Comparison of ENCODE assay signal across 9 cellular contexts in the genomic region with DNA sequence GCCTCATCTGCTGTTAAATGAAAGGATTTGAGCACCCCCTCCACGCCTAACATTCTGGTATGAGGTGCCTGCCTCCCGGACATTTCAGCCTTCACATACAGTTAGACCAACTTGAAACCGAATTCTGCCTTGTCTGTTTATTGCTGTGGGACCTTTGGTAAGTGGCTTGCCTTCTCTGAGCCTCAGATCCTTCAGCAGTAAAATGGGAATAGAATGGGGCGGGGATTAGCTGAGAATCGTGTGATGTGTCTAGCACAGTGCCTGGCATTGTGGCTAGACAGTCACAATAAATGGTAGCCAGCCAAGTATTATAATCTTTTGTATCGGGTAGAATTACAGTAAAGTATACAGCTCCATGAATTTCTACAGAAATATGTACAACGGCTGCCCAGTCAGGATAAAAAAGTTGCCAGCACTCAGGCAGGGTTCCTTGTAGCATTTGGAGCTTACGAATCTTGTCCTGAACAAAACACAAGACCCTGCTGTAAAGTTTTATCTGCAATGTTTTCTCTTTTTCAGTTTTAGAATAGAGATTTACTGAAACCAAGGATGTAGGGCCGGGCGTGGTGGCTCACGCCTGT. TPM values are rescaled to one million over a fixed set of nuclear protein-coding genes. Genes with fewer than 3 reads are reported as not detected.
A peak's percentile ranks its signal among the peaks of the same experiment; 100 is the strongest.
DNase-seq lines count a peak whose midpoint lies in the region; ATAC-seq, FAIRE-seq and TF ChIP-seq lines count a peak whose summit lies in the region.
"Had no signal": no experiment of that assay in that cellular context is flagged by ENCODE, and none has a peak within 500 bp of the region (broad histone marks: within the 10 kb centered on the region; RNA-seq: fewer than 3 reads in every experiment).

No MANE protein-coding gene starts in this region.

- CTCF ChIA-PET in HepG2 (lab: Yijun Ruan, JAX; ENCODE audit: low intra/inter-chr PET ratio, low total read pairs), result interaction anchor here (1.0 to 7.5 kb wide), 11 partner anchors 16 to 391 kb away, joined by 3 to 172 read pairs (median 9); a partner anchor contains a TSS
- CTCF ChIA-PET in activated CD8-positive, alpha-beta T cell treated with anti-CD3 and anti-CD28 coated beads for 36 hours (lab: Charles Lee), result interaction anchor here (1.7 to 5.4 kb wide), 2 partner anchors 16 to 101 kb away, joined by 7 to 26 read pairs; no protein-coding TSS in a partner anchor

- no peak overlapping the region for H3K4me3 Mint-ChIP-seq in activated CD8-positive, alpha-beta T cell treated with anti-CD3 and anti-CD28 coated beads for 36 hours
- H3K4me3 Mint-ChIP-seq: activated naive CD4-positive, alpha-beta T cell treated with anti-CD3 and anti-CD28 coated beads, Interleukin-2, amount 10 ng/mL, durations not matched to agents 7 days and 5 days had no signal

- H3K27me3 ChIP-seq in Loucy (ENCODE audit: insufficient read depth, low read length, poor library complexity, severe bottlenecking) (no peaks in the 10 kb centered on the region), HepG2 (ENCODE audit: control insufficient read depth in 1 of 2, insufficient read depth in 2 of 2, low read length in 2 of 2) (peaks cover 0 to 13% of the 10 kb centered on the region in 2 experiments; a peak in 2 of 5 replicates)

- ATAC-seq in HepG2, result no peak
- no peak for ATAC-seq in activated CD8-positive, alpha-beta T cell treated with anti-CD3 and anti-CD28 coated beads for 36 hours

- TF ChIP-seq CTCF in Loucy (conservative IDR thresholded peaks at IDR 0.05; ENCODE audit: low read length) (no peak), HepG2 (CRISPR knock-in tag; IDR thresholded peaks at IDR 0.05) (no peak)
- TF ChIP-seq CTCF in activated CD8-positive, alpha-beta T cell treated with anti-CD3 and anti-CD28 coated beads for 36 hours (IDR thresholded peaks at IDR 0.05), result no peak

- H3K4me1 Mint-ChIP-seq in activated CD8-positive, alpha-beta T cell treated with anti-CD3 and anti-CD28 coated beads for 36 hours (ENCODE audit: low read depth), result peaks cover 2% of the 10 kb centered on the region

- peak overlapping the region; percentile 78; the same call in 1 of the 2 replicates for H2AFZ ChIP-seq in Loucy (ENCODE audit: low read length)
- peak overlapping the region; percentile 47 for H2AFZ ChIP-seq in HepG2 (ENCODE audit: low read length)

- intact Hi-C loops in HepG2 (cut with micrococcal nuclease; ENCODE audit: unreplicated experiment), result no loop called here
- intact Hi-C loops in activated CD8-positive, alpha-beta T cell treated with anti-CD3 and anti-CD28 coated beads for 36 hours (cut with micrococcal nuclease), result no loop called here

- BruUV-seq in HepG2 (replicated peaks; lab: Mats Ljungman, UMichigan), result TSS peak; percentile 74

- H3K27me3 Mint-ChIP-seq in activated CD8-positive, alpha-beta T cell treated with anti-CD3 and anti-CD28 coated beads for 36 hours, result peaks cover 23% of the 10 kb centered on the region

- TF ChIP-seq RAD21 in HepG2 (CRISPR knock-in tag; IDR thresholded peaks at IDR 0.05), result no peak

- H3F3A ChIP-seq in Loucy (ENCODE audit: low read depth), result no peaks in the 10 kb centered on the region

- H3K9me3 Mint-ChIP-seq in activated CD8-positive, alpha-beta T cell treated with anti-CD3 and anti-CD28 coated beads for 36 hours, result no peaks in the 10 kb centered on the region
- H3K9me3 Mint-ChIP-seq: activated naive CD4-positive, alpha-beta T cell treated with anti-CD3 and anti-CD28 coated beads, Interleukin-2, amount 10 ng/mL, durations not matched to agents 7 days and 5 days had no signal

- H4K20me1 ChIP-seq in Loucy (ENCODE audit: insufficient read depth, low read length, poor library complexity, severe bottlenecking) (no peaks in the 10 kb centered on the region), HepG2 (ENCODE audit: insufficient read depth, low read length) (no peaks in the 10 kb centered on the region; the same call in 1 of the 2 replicates)

- H3K4me1 ChIP-seq in Loucy (ENCODE audit: insufficient read depth, low read length, poor library complexity, severe bottlenecking), result no peaks in the 10 kb centered on the region
- H3K4me1 ChIP-seq in HepG2 (ENCODE audit: insufficient read depth, low read length), result peaks cover 46% of the 10 kb centered on the region

- POLR2A ChIA-PET in HepG2 (lab: Yijun Ruan, JAX), result interaction anchor here (0.9 to 3.8 kb wide), 5 partner anchors 14 to 194 kb away, joined by 3 to 16 read pairs (median 11); a partner anchor contains a TSS
- POLR2A ChIA-PET in activated CD8-positive, alpha-beta T cell treated with anti-CD3 and anti-CD28 coated beads for 36 hours (lab: Charles Lee), result no interaction called here

- FAIRE-seq in HepG2 (lab: Jason Lieb, UNC), result no peak

- 57% methylated on average over 11 of the region's 11 CpGs for WGBS in HepG2 (ENCODE audit: low lambda C conversion rate)

- H3K27ac Mint-ChIP-seq in activated CD8-positive, alpha-beta T cell treated with anti-CD3 and anti-CD28 coated beads for 36 hours, result no peak overlapping the region
- H3K27ac Mint-ChIP-seq: activated naive CD4-positive, alpha-beta T cell treated with anti-CD3 and anti-CD28 coated beads, Interleukin-2, amount 10 ng/mL, durations not matched to agents 7 days and 5 days had no signal

- H3K36me3 Mint-ChIP-seq in activated CD8-positive, alpha-beta T cell treated with anti-CD3 and anti-CD28 coated beads for 36 hours (ENCODE audit: low read depth), result no peaks in the 10 kb centered on the region
- H3K36me3 Mint-ChIP-seq: activated naive CD4-positive, alpha-beta T cell treated with anti-CD3 and anti-CD28 coated beads, Interleukin-2, amount 10 ng/mL, durations not matched to agents 7 days and 5 days had no signal

- H3K36me3 ChIP-seq in Loucy (ENCODE audit: insufficient read depth, low read length) (no peaks in the 10 kb centered on the region), HepG2 (replicated peaks in 1 of 2; ENCODE audit: control insufficient read depth in 1 of 2, insufficient read depth in 2 of 2, low read length in 2 of 2) (no peaks in the 10 kb centered on the region)
- H3K36me3 ChIP-seq: neutrophil had no signal

- H3K4me3 ChIP-seq in Loucy (ENCODE audit: low read length, poor library complexity, severe bottlenecking) (peak overlapping the region; percentile 67), HepG2 (replicated peaks in 1 of 3; ENCODE audit: insufficient read depth in 1 of 3, low read depth in 2 of 3, low read length in 3 of 3) (peak overlapping the region; percentile 60 to 85 (median 79))

- H3K9me3 ChIP-seq in Loucy (ENCODE audit: insufficient read depth, low read depth, low read length) (no peaks in the 10 kb centered on the region), HepG2 (ENCODE audit: low read length) (no peaks in the 10 kb centered on the region)
- H3K9me3 ChIP-seq: neutrophil had no signal

- in situ Hi-C loops in HepG2 (cut with HindIII; ENCODE audit: extremely low pct_ligation_motif_present, low pct_unique_long_range_greater_than_20kb), result loop anchor here (5.0 to 10.0 kb wide), 3 partner anchors 33 to 390 kb away; no protein-coding TSS in a partner anchor

- H3K79me2 ChIP-seq in Loucy (ENCODE audit: insufficient read depth, low read length) (no peaks in the 10 kb centered on the region), HepG2 (ENCODE audit: insufficient read depth, low read length) (no peaks in the 10 kb centered on the region)

- no peak for TF ChIP-seq POLR2A in HepG2 (IDR thresholded peaks at IDR 0.05; ENCODE audit: insufficient read depth in 1 of 2, low read depth in 2 of 2, low read length in 2 of 2)

- peak overlapping the region; percentile 90 for H3K27ac ChIP-seq in caudate nucleus (ENCODE audit: low read depth, low read length)
- H3K27ac ChIP-seq in HepG2 (ENCODE audit: extremely low read length, insufficient read depth, low read length), result no peak overlapping the region
- H3K27ac ChIP-seq: neutrophil had no signal

- DNase-seq in caudate nucleus (lab: John Stamatoyannopoulos, UW) (peak in 13 of 61 donors; percentile 5 to 65 (median 22)), HepG2 (ENCODE audit: low spot score) (no peak), superior temporal gyrus (ENCODE audit: extremely low spot score) (peak; percentile 59), DMS53 treated with DMSO at 0.1 percent for 48 hours (lab: John Stamatoyannopoulos, UW; ENCODE audit: unreplicated experiment) (no peak), dermis blood vessel endothelial cell (no peak)
- no peak for DNase-seq in activated CD8-positive, alpha-beta T cell treated with anti-CD3 and anti-CD28 coated beads for 36 hours

- no peaks in the 10 kb centered on the region for H3K9me2 ChIP-seq in Loucy (replicated peaks; ENCODE audit: low read depth, low read length)

- H3K4me2 ChIP-seq in Loucy (ENCODE audit: low read depth, low read length, poor library complexity, severe bottlenecking) (peak overlapping the region; percentile 62), HepG2 (ENCODE audit: low read depth, low read length) (peak overlapping the region; percentile 99)

- H3K9ac ChIP-seq in Loucy (ENCODE audit: low read depth, low read length, poor library complexity, severe bottlenecking), result peak overlapping the region; percentile 40
- peak overlapping the region; percentile 77 for H3K9ac ChIP-seq in HepG2 (ENCODE audit: insufficient read depth, low read depth, low read length)

- TF ChIP-seq EP300 in HepG2 (IDR thresholded peaks at IDR 0.05; ENCODE audit: low read depth in 2 of 2, low read length in 2 of 2) (no peak; a peak in 1 of 4 replicates), HepG2 (CRISPR knock-in tag; IDR thresholded peaks at IDR 0.05; ENCODE audit: borderline replicate concordance) (no peak)

RNA-seq across cellular contexts. Expression of a gene that starts 0.8 kb away (rescaled TPM):
- total RNA-seq in HepG2 (2016; rRNA removed; fragmentation: Illumina TruSeq; extraction: Trizol), result 1.2 TPM in 2 replicates
- 0.20 and 0.62 TPM in 2 replicates for total RNA-seq in HepG2 (2016; cell fraction: cytosol; rRNA removed; fragmentation: Illumina TruSeq; extraction: Trizol; ENCODE audit: low read depth)
- total RNA-seq in HepG2 (2016; cell fraction: insoluble cytoplasmic fraction; rRNA removed; fragmentation: Illumina TruSeq; extraction: Trizol), result 0.77 and 1.2 TPM in 2 replicates
- 0.62 and 0.74 TPM in 2 replicates for total RNA-seq in HepG2 (2016; cell fraction: membrane; rRNA removed; fragmentation: Illumina TruSeq; extraction: Trizol)
- 1.6 and 2.1 TPM in 2 replicates for total RNA-seq in HepG2 (2016; cell fraction: nucleus; rRNA removed; fragmentation: Illumina TruSeq; extraction: Trizol)
- 5.1 and 5.4 TPM in 2 replicates for polyA plus RNA-seq in HepG2 (2011; rRNA removed)
- polyA plus RNA-seq in HepG2 (2011; cell fraction: cytosol; rRNA removed), result 3.4 and 5.0 TPM in 2 replicates
- 4.3 and 4.5 TPM in 2 replicates for polyA plus RNA-seq in HepG2 (2011; cell fraction: nucleus; rRNA removed)
- 2.8 and 4.5 TPM in 2 replicates for polyA plus RNA-seq in HepG2 (2012)
- 0.16 and 0.23 TPM in 2 replicates for polyA plus RNA-seq in HepG2 (2016; cell fraction: cytosol; fragmentation: Illumina TruSeq; extraction: Trizol; ENCODE audit: low read depth)
- 1.0 and 1.1 TPM in 2 replicates for polyA plus RNA-seq in HepG2 (2016; cell fraction: insoluble cytoplasmic fraction; fragmentation: Illumina TruSeq; extraction: Trizol; ENCODE audit: low read depth)
- polyA plus RNA-seq in HepG2 (2016; cell fraction: membrane; fragmentation: Illumina TruSeq; extraction: Trizol; ENCODE audit: low read depth), result 0.37 and 0.55 TPM in 2 replicates
- 3.2 TPM in 2 replicates for polyA plus RNA-seq in HepG2 (2016; cell fraction: nucleus; fragmentation: Illumina TruSeq; extraction: Trizol; ENCODE audit: insufficient read depth, low read depth)
- 4.8 and 9.6 TPM in 2 replicates for polyA minus RNA-seq in HepG2 (2011; rRNA and poly(A)+ RNA removed; ENCODE audit: low replicate concordance)
- 6.1 and 6.4 TPM in 2 replicates for polyA minus RNA-seq in HepG2 (2011; cell fraction: cytosol; rRNA and poly(A)+ RNA removed)
- 7.6 and 10.7 TPM in 2 replicates for polyA minus RNA-seq in HepG2 (2011; cell fraction: nucleus; rRNA and poly(A)+ RNA removed)
- not detected for total RNA-seq in activated CD8-positive, alpha-beta T cell treated with anti-CD3 and anti-CD28 coated beads for 36 hours
- 4.4 and 6.5 TPM in 2 replicates for total RNA-seq in dermis blood vessel endothelial cell

RNA-seq across cellular contexts. Expression of a gene that starts 58.3 kb away (rescaled TPM):
- total RNA-seq in HepG2 (2016; rRNA removed; fragmentation: Illumina TruSeq; extraction: Trizol) (53.7 and 72.7 TPM in 2 replicates), dermis blood vessel endothelial cell (85.4 and 87.0 TPM in 2 replicates)
- total RNA-seq in HepG2 (2016; cell fraction: cytosol; rRNA removed; fragmentation: Illumina TruSeq; extraction: Trizol; ENCODE audit: low read depth), result 52.2 and 56.7 TPM in 2 replicates
- total RNA-seq in HepG2 (2016; cell fraction: insoluble cytoplasmic fraction; rRNA removed; fragmentation: Illumina TruSeq; extraction: Trizol), result 50.1 and 65.9 TPM in 2 replicates
- 45.7 and 53.5 TPM in 2 replicates for total RNA-seq in HepG2 (2016; cell fraction: membrane; rRNA removed; fragmentation: Illumina TruSeq; extraction: Trizol)
- total RNA-seq in HepG2 (2016; cell fraction: nucleus; rRNA removed; fragmentation: Illumina TruSeq; extraction: Trizol), result 131 and 149 TPM in 2 replicates
- polyA plus RNA-seq in HepG2 (2011; rRNA removed), result 39.1 and 48.7 TPM in 2 replicates
- 16.8 and 24.6 TPM in 2 replicates for polyA plus RNA-seq in HepG2 (2011; cell fraction: cytosol; rRNA removed)
- 87.4 and 101 TPM in 2 replicates for polyA plus RNA-seq in HepG2 (2011; cell fraction: nucleus; rRNA removed)
- 39.6 and 43.6 TPM in 2 replicates for polyA plus RNA-seq in HepG2 (2012)
- polyA plus RNA-seq in HepG2 (2016; cell fraction: cytosol; fragmentation: Illumina TruSeq; extraction: Trizol; ENCODE audit: low read depth), result 2.1 and 2.8 TPM in 2 replicates
- 29.8 and 31.4 TPM in 2 replicates for polyA plus RNA-seq in HepG2 (2016; cell fraction: insoluble cytoplasmic fraction; fragmentation: Illumina TruSeq; extraction: Trizol; ENCODE audit: low read depth)
- 4.7 and 5.7 TPM in 2 replicates for polyA plus RNA-seq in HepG2 (2016; cell fraction: membrane; fragmentation: Illumina TruSeq; extraction: Trizol; ENCODE audit: low read depth)
- 100 and 114 TPM in 2 replicates for polyA plus RNA-seq in HepG2 (2016; cell fraction: nucleus; fragmentation: Illumina TruSeq; extraction: Trizol; ENCODE audit: insufficient read depth, low read depth)
- polyA minus RNA-seq in HepG2 (2011; rRNA and poly(A)+ RNA removed; ENCODE audit: low replicate concordance), result 109 and 150 TPM in 2 replicates
- 67.3 and 79.2 TPM in 2 replicates for polyA minus RNA-seq in HepG2 (2011; cell fraction: cytosol; rRNA and poly(A)+ RNA removed)
- polyA minus RNA-seq in HepG2 (2011; cell fraction: nucleus; rRNA and poly(A)+ RNA removed), result 508 and 586 TPM in 2 replicates
- total RNA-seq in activated CD8-positive, alpha-beta T cell treated with anti-CD3 and anti-CD28 coated beads for 36 hours, result 100 to 1,000 TPM; 103 to 108 TPM
